14 cellular contexts compared by ENCODE assay signal in genomic region chr2:2650608-2651375, GRCh38.
A peak's percentile ranks its signal among the peaks of the same experiment; 100 is the strongest.
DNase-seq lines count a peak whose midpoint lies in the region; ATAC-seq, FAIRE-seq and TF ChIP-seq lines count a peak whose summit lies in the region.
"Had no signal": no experiment of that assay in that cellular context is flagged by ENCODE, and none has a peak within 500 bp of the region (broad histone marks: within the 10 kb centered on the region; RNA-seq: fewer than 3 reads in every experiment).

No MANE protein-coding gene starts in this region.

- TF ChIP-seq RAD21 in A549 (conservative IDR thresholded peaks at IDR 0.05 in 1 of 2, IDR thresholded peaks at IDR 0.05 in 1 of 2): no peak

- no peak for ATAC-seq in A549
- ATAC-seq in CD4-positive, alpha-beta T cell (ENCODE audit: poor library complexity): no peak
- ATAC-seq: GM23338 had no signal

- no peak overlapping the region for H3K4me3 Mint-ChIP-seq in CD4-positive, alpha-beta T cell
- H3K4me3 Mint-ChIP-seq: CD14-positive monocyte; CD8-positive, alpha-beta memory T cell; GM23338; H9 had no signal

- TF ChIP-seq POLR2A in A549 (IDR thresholded peaks at IDR 0.05; ENCODE audit: low read length) (no peak), spleen (IDR thresholded peaks at IDR 0.05) (no peak)

- intact Hi-C loops in CD4-positive, alpha-beta T cell (cut with DNase I, micrococcal nuclease): no loop called here
- intact Hi-C loops in kidney (cut with DNase I) (no loop called here), spleen (cut with DNase I; ENCODE audit: low total_unique reads) (no loop called here)

- H3K4me3 ChIP-seq in A549: no peak overlapping the region
- no peak overlapping the region for H3K4me3 ChIP-seq in kidney (ENCODE audit: low read length in 2 of 2)
- no peak overlapping the region for H3K4me3 ChIP-seq in spleen
- H3K4me3 ChIP-seq: GM23338 had no signal

- DNase-seq in A549 (ENCODE audit: low read depth in 1 of 2, low spot score in 1 of 2) (no peak), kidney (peak; percentile 34), spleen (peak; percentile 58), germinal center (ENCODE audit: low spot score) (no peak), NCI-H82 treated with DMSO at 0.1 percent for 48 hours (lab: John Stamatoyannopoulos, UW; ENCODE audit: unreplicated experiment) (no peak)
- no peak for DNase-seq in CD4-positive, alpha-beta T cell
- DNase-seq: Caco-2; CD8-positive, alpha-beta memory T cell; DND-41; GDM1; H9 had no signal

- no peak for TF ChIP-seq EP300 in A549 (IDR thresholded peaks at IDR 0.05)

- CTCF ChIA-PET in A549 (lab: Yijun Ruan, JAX): no interaction called here
- CTCF ChIA-PET in CD4-positive, alpha-beta T cell (lab: Charles Lee): no interaction called here

- TF ChIP-seq CTCF in A549 (IDR thresholded peaks at IDR 0.05) (no peak), kidney (IDR thresholded peaks at IDR 0.05; ENCODE audit: borderline replicate concordance, extremely low read depth, insufficient read depth) (no peak), spleen (IDR thresholded peaks at IDR 0.05 in 8 of 11, conservative IDR thresholded peaks at IDR 0.05 in 3 of 11) (no peak)
- no peak for TF ChIP-seq CTCF in CD4-positive, alpha-beta T cell (IDR thresholded peaks at IDR 0.05)

- no peaks in the 10 kb centered on the region for H3K9me3 Mint-ChIP-seq in CD4-positive, alpha-beta T cell

- peak overlapping the region; percentile 2 for H3K27ac Mint-ChIP-seq in CD4-positive, alpha-beta T cell
- H3K27ac Mint-ChIP-seq: CD14-positive monocyte, GM23338, H9 had no signal

- H3K9ac ChIP-seq in kidney (ENCODE audit: low read length in 2 of 2): no peak overlapping the region

- no peak overlapping the region for H3K4me2 ChIP-seq in A549
- H3K4me2 ChIP-seq: GM23338 had no signal

- H3K36me3 ChIP-seq in kidney (ENCODE audit: control insufficient read depth in 1 of 2, insufficient read depth in 2 of 2, low read length in 2 of 2): no peaks in the 10 kb centered on the region
- H3K36me3 ChIP-seq in spleen: no peaks in the 10 kb centered on the region

- no peak for FAIRE-seq in A549 (lab: Jason Lieb, UNC)
- no peak for FAIRE-seq in kidney (lab: Jason Lieb, UNC)
- FAIRE-seq: GM12892 had no signal

- no peaks in the 10 kb centered on the region for H3K36me3 Mint-ChIP-seq in CD4-positive, alpha-beta T cell (ENCODE audit: low read depth)
- H3K36me3 Mint-ChIP-seq: CD14-positive monocyte; CD8-positive, alpha-beta memory T cell had no signal

- POLR2A ChIA-PET in A549 (lab: Yijun Ruan, JAX): no interaction called here
- POLR2A ChIA-PET in CD4-positive, alpha-beta T cell (lab: Charles Lee): no interaction called here

- 50% methylated on average over 20 of the region's 20 CpGs for WGBS in A549 (ENCODE audit: missing lambda C conversion rate)
- 86 to 95% (median 91%) methylated on average over 19 to 20 of the region's 20 CpGs for WGBS in spleen, 5 donors

- no peak overlapping the region for H3K27ac ChIP-seq in A549
- no peak overlapping the region for H3K27ac ChIP-seq in CD4-positive, alpha-beta T cell (ENCODE audit: low read depth, low read length)
- no peak overlapping the region for H3K27ac ChIP-seq in kidney (ENCODE audit: low read depth in 2 of 2, low read length in 2 of 2)
- H3K27ac ChIP-seq in spleen: no peak overlapping the region

- H3K4me1 ChIP-seq in A549: no peaks in the 10 kb centered on the region
- no peaks in the 10 kb centered on the region for H3K4me1 ChIP-seq in kidney (ENCODE audit: control insufficient read depth in 1 of 2, insufficient read depth in 1 of 2, low read depth in 1 of 2, low read length in 2 of 2)
- no peaks in the 10 kb centered on the region for H3K4me1 ChIP-seq in spleen
- H3K4me1 ChIP-seq: Caco-2 had no signal

- peaks cover 24% of the 10 kb centered on the region for H3K4me1 Mint-ChIP-seq in CD4-positive, alpha-beta T cell (ENCODE audit: low read depth)
- H3K4me1 Mint-ChIP-seq: CD14-positive monocyte, GM23338 had no signal

- H3K27me3 Mint-ChIP-seq in CD4-positive, alpha-beta T cell: no peaks in the 10 kb centered on the region
- H3K27me3 Mint-ChIP-seq: CD8-positive, alpha-beta memory T cell had no signal

- no peaks in the 10 kb centered on the region for H3K27me3 ChIP-seq in CD4-positive, alpha-beta T cell (ENCODE audit: control insufficient read depth, insufficient read depth, low read length)
- peaks cover 0 to 26% (median 0%) of the 10 kb centered on the region in 7 donors for H3K27me3 ChIP-seq in spleen (replicated peaks in 1 of 7)

- H3K9me3 ChIP-seq in A549: peaks cover 3% of the 10 kb centered on the region; the same call in 1 of the 3 replicates
- H3K9me3 ChIP-seq in CD4-positive, alpha-beta T cell (ENCODE audit: control insufficient read depth, low read length): no peaks in the 10 kb centered on the region
- H3K9me3 ChIP-seq in kidney (ENCODE audit: control insufficient read depth in 1 of 2, low read length in 2 of 2): no peaks in the 10 kb centered on the region
- H3K9me3 ChIP-seq in spleen: peaks cover 0 to 8% (median 0%) of the 10 kb centered on the region in 8 donors
- H3K9me3 ChIP-seq: Caco-2 had no signal

TF ChIP-seq in A549, 52 proteins besides CTCF, POLR2A, EP300 and RAD21:
- TF ChIP-seq SREBF2 (IDR thresholded peaks at IDR 0.05): no peak
- TF ChIP-seq MAFK (IDR thresholded peaks at IDR 0.05; ENCODE audit: partially characterized antibody): peak; percentile 85

Comparison
In these comparisons a context has a peak if more than half of its experiments do, and no peak if none do; other contexts are left out.
1. DNase-seq: peak in kidney (single experiment) and spleen (single experiment); none in A549 (0 of 2), CD4-positive, alpha-beta T cell (0 of 10), germinal center (single experiment) and NCI-H82 treated with DMSO at 0.1 percent for 48 hours (single experiment).